3 cellular contexts compared by ENCODE assay signal in the genomic region with DNA sequence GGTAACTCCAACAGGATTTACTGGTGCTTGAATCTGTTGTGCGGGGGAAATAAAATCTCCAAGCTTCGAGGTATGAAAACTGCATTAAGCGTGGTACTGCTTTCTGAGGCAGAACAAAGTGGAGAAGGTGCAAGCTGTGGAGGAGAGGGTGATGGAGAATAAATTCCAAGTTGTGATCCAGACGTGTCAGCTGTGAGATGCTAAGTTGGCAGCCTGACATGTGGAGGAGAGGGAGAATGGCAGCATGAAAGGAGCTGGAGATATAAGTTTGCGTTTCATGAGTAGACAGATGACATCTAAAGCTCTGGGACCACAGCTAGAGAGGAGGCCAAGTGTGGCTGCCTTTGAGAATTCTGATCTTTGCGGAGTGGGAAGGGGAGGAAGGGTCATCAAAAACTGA.
A peak's percentile ranks its signal among the peaks of the same experiment; 100 is the strongest.
TF ChIP-seq lines count a peak whose summit lies in the region.

No MANE protein-coding gene starts in this region.

TF ChIP-seq in H1, 55 proteins besides CTCF, POLR2A, EP300 and RAD21:
- TF ChIP-seq RXRA (IDR thresholded peaks at IDR 0.05; ENCODE audit: insufficient read depth, low read depth, low read length) (no peak), SP4 (IDR thresholded peaks at IDR 0.05; ENCODE audit: low read length) (no peak), TBP (IDR thresholded peaks at IDR 0.05; ENCODE audit: low read depth, low read length) (no peak), JUN (IDR thresholded peaks at IDR 0.05; ENCODE audit: low read depth, low read length) (no peak), RBBP5 (IDR thresholded peaks at IDR 0.05; ENCODE audit: borderline replicate concordance, low read depth, low read length) (no peak), SUZ12 (IDR thresholded peaks at IDR 0.05; ENCODE audit: low read length) (no peak), NANOG (IDR thresholded peaks at IDR 0.05; ENCODE audit: insufficient read depth, low read depth, low read length, poor library complexity, severe bottlenecking) (no peak), YY1 (IDR thresholded peaks at IDR 0.05; ENCODE audit: low read depth, low read length) (no peak), CTBP2 (IDR thresholded peaks at IDR 0.05; ENCODE audit: borderline replicate concordance, insufficient read depth, insufficient read length, low read length) (no peak), BCL11A (IDR thresholded peaks at IDR 0.05; ENCODE audit: low read depth in 2 of 2, low read length in 2 of 2) (no peak), BACH1 (IDR thresholded peaks at IDR 0.05; ENCODE audit: low read length) (no peak), SIN3A (conservative IDR thresholded peaks at IDR 0.05 in 1 of 2, IDR thresholded peaks at IDR 0.05 in 1 of 2; ENCODE audit: low read depth in 1 of 2, low read length in 2 of 2) (no peak), CREB1 (IDR thresholded peaks at IDR 0.05) (no peak), JUND (IDR thresholded peaks at IDR 0.05; ENCODE audit: low read length) (no peak)
- TF ChIP-seq, protein P1, sequence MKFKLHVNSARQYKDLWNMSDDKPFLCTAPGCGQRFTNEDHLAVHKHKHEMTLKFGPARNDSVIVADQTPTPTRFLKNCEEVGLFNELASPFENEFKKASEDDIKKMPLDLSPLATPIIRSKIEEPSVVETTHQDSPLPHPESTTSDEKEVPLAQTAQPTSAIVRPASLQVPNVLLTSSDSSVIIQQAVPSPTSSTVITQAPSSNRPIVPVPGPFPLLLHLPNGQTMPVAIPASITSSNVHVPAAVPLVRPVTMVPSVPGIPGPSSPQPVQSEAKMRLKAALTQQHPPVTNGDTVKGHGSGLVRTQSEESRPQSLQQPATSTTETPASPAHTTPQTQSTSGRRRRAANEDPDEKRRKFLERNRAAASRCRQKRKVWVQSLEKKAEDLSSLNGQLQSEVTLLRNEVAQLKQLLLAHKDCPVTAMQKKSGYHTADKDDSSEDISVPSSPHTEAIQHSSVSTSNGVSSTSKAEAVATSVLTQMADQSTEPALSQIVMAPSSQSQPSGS (IDR thresholded peaks at IDR 0.05; ENCODE audit: low read length), result no peak
TF ChIP-seq in H1: peak in this region for 0.

TF ChIP-seq in neural cell, 6 proteins besides CTCF, POLR2A, EP300 and RAD21:
- TF ChIP-seq POLR2AphosphoS5 (IDR thresholded peaks at IDR 0.05), result peak; percentile 33
- TF ChIP-seq, protein P2, sequence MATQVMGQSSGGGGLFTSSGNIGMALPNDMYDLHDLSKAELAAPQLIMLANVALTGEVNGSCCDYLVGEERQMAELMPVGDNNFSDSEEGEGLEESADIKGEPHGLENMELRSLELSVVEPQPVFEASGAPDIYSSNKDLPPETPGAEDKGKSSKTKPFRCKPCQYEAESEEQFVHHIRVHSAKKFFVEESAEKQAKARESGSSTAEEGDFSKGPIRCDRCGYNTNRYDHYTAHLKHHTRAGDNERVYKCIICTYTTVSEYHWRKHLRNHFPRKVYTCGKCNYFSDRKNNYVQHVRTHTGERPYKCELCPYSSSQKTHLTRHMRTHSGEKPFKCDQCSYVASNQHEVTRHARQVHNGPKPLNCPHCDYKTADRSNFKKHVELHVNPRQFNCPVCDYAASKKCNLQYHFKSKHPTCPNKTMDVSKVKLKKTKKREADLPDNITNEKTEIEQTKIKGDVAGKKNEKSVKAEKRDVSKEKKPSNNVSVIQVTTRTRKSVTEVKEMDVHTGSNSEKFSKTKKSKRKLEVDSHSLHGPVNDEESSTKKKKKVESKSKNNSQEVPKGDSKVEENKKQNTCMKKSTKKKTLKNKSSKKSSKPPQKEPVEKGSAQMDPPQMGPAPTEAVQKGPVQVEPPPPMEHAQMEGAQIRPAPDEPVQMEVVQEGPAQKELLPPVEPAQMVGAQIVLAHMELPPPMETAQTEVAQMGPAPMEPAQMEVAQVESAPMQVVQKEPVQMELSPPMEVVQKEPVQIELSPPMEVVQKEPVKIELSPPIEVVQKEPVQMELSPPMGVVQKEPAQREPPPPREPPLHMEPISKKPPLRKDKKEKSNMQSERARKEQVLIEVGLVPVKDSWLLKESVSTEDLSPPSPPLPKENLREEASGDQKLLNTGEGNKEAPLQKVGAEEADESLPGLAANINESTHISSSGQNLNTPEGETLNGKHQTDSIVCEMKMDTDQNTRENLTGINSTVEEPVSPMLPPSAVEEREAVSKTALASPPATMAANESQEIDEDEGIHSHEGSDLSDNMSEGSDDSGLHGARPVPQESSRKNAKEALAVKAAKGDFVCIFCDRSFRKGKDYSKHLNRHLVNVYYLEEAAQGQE (IDR thresholded peaks at IDR 0.05; ENCODE audit: borderline replicate concordance), result no peak

TF ChIP-seq in GM12891, 5 proteins besides CTCF, POLR2A, EP300 and RAD21:
- TF ChIP-seq POU2F2 (IDR thresholded peaks at IDR 0.05; ENCODE audit: low read depth, low read length) (no peak), PAX5 (IDR thresholded peaks at IDR 0.05; ENCODE audit: insufficient read depth, low read length, severe bottlenecking) (no peak), SPI1 (IDR thresholded peaks at IDR 0.05; ENCODE audit: low read depth, low read length) (no peak), POLR2AphosphoS5 (IDR thresholded peaks at IDR 0.05; ENCODE audit: low read depth, low read length) (no peak), TAF1 (IDR thresholded peaks at IDR 0.05; ENCODE audit: low read depth, low read length) (no peak)
